1 cellular context compared by ENCODE assay signal in the genomic region with DNA sequence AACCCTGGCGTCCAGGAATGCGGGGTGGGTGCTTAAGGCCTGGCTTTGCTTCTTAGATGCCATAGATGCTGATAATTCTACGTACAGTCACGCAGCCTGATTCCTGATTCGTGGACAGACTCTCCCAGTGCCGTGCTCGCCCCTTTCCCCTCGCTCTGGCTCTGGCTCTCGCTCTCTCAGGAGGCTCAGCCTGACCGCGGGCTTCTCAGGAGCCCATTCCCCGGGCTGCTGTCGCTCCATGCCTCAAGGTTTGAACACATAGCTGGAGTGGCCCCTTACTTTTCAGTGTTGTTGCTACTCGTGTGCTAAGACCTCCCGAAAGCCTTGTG.
TF ChIP-seq lines count a peak whose summit lies in the region.

No MANE protein-coding gene starts in this region.

TF ChIP-seq in SK-N-SH, 30 proteins besides CTCF, POLR2A, EP300 and RAD21 (continued from another document):
- TF ChIP-seq ZBTB33 (IDR thresholded peaks at IDR 0.05; ENCODE audit: borderline replicate concordance, low read depth) = no peak
- no peak for TF ChIP-seq FOXM1 (IDR thresholded peaks at IDR 0.05; ENCODE audit: low read depth)
